ENCODE assay signal across 1 cellular context in genomic region chr2:36453652-36454051, GRCh38.
TF ChIP-seq lines count a peak whose summit lies in the region.

No MANE protein-coding gene starts in this region.

TF ChIP-seq in HepG2, 621 proteins besides CTCF, POLR2A, EP300 and RAD21 (continued from another document and continues in another):
- TF ChIP-seq ZBTB25 (CRISPR knock-in tag; IDR thresholded peaks at IDR 0.05) (no peak), RFXAP (CRISPR knock-in tag; IDR thresholded peaks at IDR 0.05; ENCODE audit: borderline replicate concordance) (no peak), BCLAF1 (IDR thresholded peaks at IDR 0.05) (no peak), CREM (IDR thresholded peaks at IDR 0.05) (peak; percentile 33; the same call in 1 of the 2 replicates), CREM (CRISPR knock-in tag; IDR thresholded peaks at IDR 0.05) (no peak), ZNF326 (CRISPR knock-in tag; IDR thresholded peaks at IDR 0.05; ENCODE audit: borderline replicate concordance) (no peak), ZMAT3 (CRISPR knock-in tag; conservative IDR thresholded peaks at IDR 0.05) (no peak), ZFP1 (CRISPR knock-in tag; IDR thresholded peaks at IDR 0.05) (no peak), SMC3 (IDR thresholded peaks at IDR 0.05; ENCODE audit: low read length) (no peak), TAF1 (CRISPR knock-in tag; IDR thresholded peaks at IDR 0.05) (no peak), AGO2 (optimal IDR thresholded peaks at IDR 0.05; ENCODE audit: low read depth, low read length) (no peak), THAP11 (CRISPR knock-in tag; IDR thresholded peaks at IDR 0.05) (no peak), ZNF407 (CRISPR knock-in tag; IDR thresholded peaks at IDR 0.05; ENCODE audit: not compliant biosample characterization) (no peak), ZFP36L1 (CRISPR knock-in tag; IDR thresholded peaks at IDR 0.05) (no peak), ZKSCAN1 (IDR thresholded peaks at IDR 0.05; ENCODE audit: low read length) (no peak), KMT2B (CRISPR knock-in tag; IDR thresholded peaks at IDR 0.05) (no peak), ZNF781 (CRISPR knock-in tag; IDR thresholded peaks at IDR 0.05; ENCODE audit: borderline replicate concordance, not compliant biosample characterization) (no peak), SKI (IDR thresholded peaks at IDR 0.05; ENCODE audit: partially characterized antibody) (no peak), IRF1 (CRISPR knock-in tag; IDR thresholded peaks at IDR 0.05; ENCODE audit: low read depth) (no peak), DRAP1 (CRISPR knock-in tag; IDR thresholded peaks at IDR 0.05) (no peak), ZNF737 (CRISPR knock-in tag; IDR thresholded peaks at IDR 0.05; ENCODE audit: borderline replicate concordance) (no peak), POLR2AphosphoS5 (IDR thresholded peaks at IDR 0.05; ENCODE audit: low read depth, low read length) (no peak), GLI4 (CRISPR knock-in tag; IDR thresholded peaks at IDR 0.05; ENCODE audit: borderline replicate concordance) (no peak), ZNF205 (CRISPR knock-in tag; IDR thresholded peaks at IDR 0.05) (no peak), TRIM24 (CRISPR knock-in tag; IDR thresholded peaks at IDR 0.05) (no peak), TBX3 (IDR thresholded peaks at IDR 0.05; ENCODE audit: borderline replicate concordance) (peak; percentile 34; the same call in 1 of the 2 replicates), FUBP1 (CRISPR knock-in tag; IDR thresholded peaks at IDR 0.05; ENCODE audit: borderline replicate concordance) (no peak), CHCHD3 (CRISPR knock-in tag; IDR thresholded peaks at IDR 0.05) (no peak), DDIT3 (CRISPR knock-in tag; IDR thresholded peaks at IDR 0.05) (no peak), ZNF576 (CRISPR knock-in tag; IDR thresholded peaks at IDR 0.05) (no peak), TFE3 (CRISPR knock-in tag; IDR thresholded peaks at IDR 0.05) (no peak), FOXJ3 (CRISPR knock-in tag; IDR thresholded peaks at IDR 0.05; ENCODE audit: borderline replicate concordance) (no peak), SMAD1 (CRISPR knock-in tag; IDR thresholded peaks at IDR 0.05; ENCODE audit: borderline replicate concordance, low read depth) (no peak), REL (CRISPR knock-in tag; conservative IDR thresholded peaks at IDR 0.05) (no peak), ZFYVE20 (CRISPR knock-in tag; IDR thresholded peaks at IDR 0.05; ENCODE audit: borderline replicate concordance, low read depth) (no peak), ZMYM2 (CRISPR knock-in tag; IDR thresholded peaks at IDR 0.05) (no peak), BCL3 (CRISPR knock-in tag; IDR thresholded peaks at IDR 0.05) (no peak), SATB2 (CRISPR knock-in tag; IDR thresholded peaks at IDR 0.05) (no peak), ZNF891 (CRISPR knock-in tag; IDR thresholded peaks at IDR 0.05) (no peak), CSRNP2 (CRISPR knock-in tag; conservative IDR thresholded peaks at IDR 0.05; ENCODE audit: low read depth) (no peak), TSC22D2 (CRISPR knock-in tag; IDR thresholded peaks at IDR 0.05; ENCODE audit: borderline replicate concordance) (no peak), ZNF629 (CRISPR knock-in tag; conservative IDR thresholded peaks at IDR 0.05) (no peak), AKAP8 (CRISPR knock-in tag; IDR thresholded peaks at IDR 0.05) (no peak), ZNF431 (CRISPR knock-in tag; IDR thresholded peaks at IDR 0.05; ENCODE audit: borderline replicate concordance, low read depth) (no peak)
